ENCODE assay signal across 9 cellular contexts in the genomic region with DNA sequence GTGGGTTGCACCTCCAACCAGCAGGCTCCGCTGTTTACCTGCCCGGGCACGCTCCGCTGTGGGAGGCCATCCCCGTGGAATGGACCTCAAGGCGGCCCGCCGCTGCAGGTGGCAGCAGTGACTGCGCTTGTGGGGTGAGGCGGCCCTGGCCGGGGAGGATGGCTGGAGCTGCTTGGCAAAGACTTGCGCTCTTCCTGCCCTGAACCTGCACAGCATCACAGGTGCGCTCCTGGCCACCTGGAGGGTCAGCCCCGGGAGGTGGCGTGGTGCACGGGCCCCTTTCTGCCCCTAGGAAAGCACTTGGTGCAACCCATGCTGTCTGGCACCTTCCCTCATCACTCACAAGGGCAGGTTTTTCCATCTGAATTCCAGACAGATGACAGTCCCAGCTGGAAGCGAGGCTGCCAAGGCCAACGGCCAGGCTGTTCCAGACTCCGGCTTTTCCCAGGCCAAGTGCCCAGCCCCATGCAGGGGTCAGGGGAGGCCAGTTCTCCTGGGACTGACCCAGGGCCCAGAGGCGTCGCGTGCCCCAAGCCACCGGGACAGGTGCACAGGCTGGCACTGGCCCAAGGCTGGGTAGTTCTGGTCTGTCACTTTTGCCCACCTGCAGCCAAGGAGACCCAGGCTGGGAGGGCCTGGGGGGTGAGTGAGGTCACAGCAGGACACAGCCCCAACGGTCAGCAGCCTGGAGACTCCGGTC. TPM values are rescaled to one million over a fixed set of nuclear protein-coding genes. Genes with fewer than 3 reads are reported as not detected.
DNase-seq lines count a peak whose midpoint lies in the region; ATAC-seq and TF ChIP-seq lines count a peak whose summit lies in the region.
"Had no signal": no experiment of that assay in that cellular context is flagged by ENCODE, and none has a peak within 500 bp of the region (broad histone marks: within the 10 kb centered on the region; RNA-seq: fewer than 3 reads in every experiment).

No MANE protein-coding gene starts in this region.

- H3K36me3 ChIP-seq in suprapubic skin = no peaks in the 10 kb centered on the region

- no peak overlapping the region for H3K27ac ChIP-seq in suprapubic skin

- peak; percentile 50 for DNase-seq in AG10803 (ENCODE audit: low read depth)
- peak; percentile 91 for DNase-seq in LNCaP clone FGC (ENCODE audit: low read depth)
- peak; percentile 85 for DNase-seq in kidney tubule cell (ENCODE audit: low spot score)
- DNase-seq in GM13976 (ENCODE audit: low spot score) = no peak
- DNase-seq in suprapubic skin (ENCODE audit: low spot score in 2 of 2) = no peak
- DNase-seq: activated B cell treated with CpG ODN at 0.5 μM for 24 hours had no signal

- peaks cover 56% of the 10 kb centered on the region for H3K27me3 ChIP-seq in suprapubic skin

- no peak for TF ChIP-seq EP300 in suprapubic skin (IDR thresholded peaks at IDR 0.05)

- no peaks in the 10 kb centered on the region for H3K9me3 ChIP-seq in suprapubic skin

- in situ Hi-C loops in GM13976 (cut with MboI; ENCODE audit: low sequenced_read_pairs, unreplicated experiment) = no loop called here

- no peak for TF ChIP-seq POLR2A in suprapubic skin (IDR thresholded peaks at IDR 0.05)

- peaks cover 42% of the 10 kb centered on the region for H3K4me1 ChIP-seq in suprapubic skin

- TF ChIP-seq CTCF in AG10803 (conservative IDR thresholded peaks at IDR 0.05; ENCODE audit: low read length) (no peak), LNCaP clone FGC (IDR thresholded peaks at IDR 0.05; ENCODE audit: control insufficient read depth, extremely low read depth, insufficient read depth) (peak; percentile 72), GM13976 (IDR thresholded peaks at IDR 0.05; ENCODE audit: borderline replicate concordance, control extremely low read depth, extremely low read depth, insufficient read depth, missing control alignments) (no peak), suprapubic skin (IDR thresholded peaks at IDR 0.05) (no peak)

- WGBS in suprapubic skin = 26% methylated on average over 21 of the region's 25 CpGs

- peak; percentile 29 for ATAC-seq in SK-N-SH treated with all-trans-retinoic acid at 6 μM for 48 hours
- ATAC-seq in HG03025 (IDR thresholded peaks at IDR 0.05; ENCODE audit: low FRiP score, unreplicated experiment) = no peak
- no peak for ATAC-seq in HG03159 (IDR thresholded peaks at IDR 0.05; ENCODE audit: unreplicated experiment)

- H3K4me3 ChIP-seq in AG10803 (ENCODE audit: low read length) = no peak overlapping the region
- peak overlapping the region; percentile 9; the same call in 1 of the 2 replicates for H3K4me3 ChIP-seq in LNCaP clone FGC (ENCODE audit: low read depth, low read length)
- H3K4me3 ChIP-seq in suprapubic skin = no peak overlapping the region

TF ChIP-seq in SK-N-SH treated with all-trans-retinoic acid at 6 μM for 48 hours, 23 proteins besides CTCF, POLR2A, EP300 and RAD21:
- TF ChIP-seq CSDC2 (CRISPR knock-in tag; IDR thresholded peaks at IDR 0.05) (no peak), ISL1 (CRISPR knock-in tag; IDR thresholded peaks at IDR 0.05) (no peak), TOX (CRISPR knock-in tag; IDR thresholded peaks at IDR 0.05; ENCODE audit: borderline replicate concordance) (no peak)
TF ChIP-seq in SK-N-SH treated with all-trans-retinoic acid at 6 μM for 48 hours: peak in this region for 0.

RNA-seq across cellular contexts. Expression of a gene that starts 13.3 kb away (rescaled TPM):
- total RNA-seq in suprapubic skin = not detected
- total RNA-seq: activated B cell treated with CpG ODN at 0.5 μM for 24 hours had no signal

RNA-seq across cellular contexts. Expression of a gene that starts 25.8 kb away (rescaled TPM):
- total RNA-seq in suprapubic skin = not detected
- total RNA-seq: activated B cell treated with CpG ODN at 0.5 μM for 24 hours had no signal

RNA-seq across cellular contexts. Expression of a gene that starts 33.3 kb away (rescaled TPM):
- 10 to 100 TPM; 28.1 to 84.6 (median 33.4) TPM for total RNA-seq in suprapubic skin

RNA-seq across cellular contexts. Expression of a gene that starts 33.5 kb away (rescaled TPM):
- total RNA-seq in suprapubic skin = 10 to 100 TPM; 13.0 to 33.5 (median 20.0) TPM

RNA-seq across cellular contexts. Expression of a gene that starts 51.3 kb away (rescaled TPM):
- 10 to 100 TPM in 3 of 4 donors, 1 to 10 TPM in 1; 9.5 to 37.8 (median 16.6) TPM for total RNA-seq in suprapubic skin
- total RNA-seq: activated B cell treated with CpG ODN at 0.5 μM for 24 hours had no signal

Comparison
In these comparisons a context has a peak if more than half of its experiments do, and no peak if none do; other contexts are left out.
1. DNase-seq: peak in AG10803 (single experiment), LNCaP clone FGC (single experiment) and kidney tubule cell (single experiment); none in GM13976 (single experiment) and suprapubic skin (0 of 2).